29 cellular contexts compared by ENCODE assay signal in genomic region chr4:107215222-107215621, GRCh38.
"Had no signal": no experiment of that assay in that cellular context is flagged by ENCODE, and none has a peak within 500 bp of the region (broad histone marks: within the 10 kb centered on the region; RNA-seq: fewer than 3 reads in every experiment).

No MANE protein-coding gene starts in this region.

- FAIRE-seq: colon, endometrium, endothelial cell of umbilical vein, frontal cortex had no signal

- H3K9me3 ChIP-seq: colonic mucosa, esophagus muscularis mucosa, esophagus squamous epithelium, gastrocnemius medialis, gastroesophageal sphincter, heart left ventricle, heart right ventricle had no signal

- H3K27me3 Mint-ChIP-seq: dendritic cell treated with granulocyte-macrophage colony-stimulating factor and Interleukin-4, amounts not matched to agents 40 ng/mL and 50 ng/mL, for 4 days; effector memory CD8-positive, alpha-beta T cell had no signal

- H3K27ac Mint-ChIP-seq: dendritic cell treated with granulocyte-macrophage colony-stimulating factor and Interleukin-4, amounts not matched to agents 40 ng/mL and 50 ng/mL, for 4 days; effector memory CD8-positive, alpha-beta T cell; endodermal cell had no signal

- H3K27ac ChIP-seq: colonic mucosa, coronary artery, dorsolateral prefrontal cortex, epithelial cell of prostate, esophagus muscularis mucosa, esophagus squamous epithelium, foreskin keratinocyte, gastrocnemius medialis, gastroesophageal sphincter, heart left ventricle, heart right ventricle had no signal

- DNase-seq: colonic mucosa; cortex of kidney; dermis blood vessel endothelial cell; dorsolateral prefrontal cortex; effector CD4-positive, alpha-beta T cell; effector CD8-positive, alpha-beta T cell; effector memory CD4-positive, alpha-beta T cell; effector memory CD8-positive, alpha-beta T cell; endodermal cell; erythroblast; esophagus squamous epithelium; foreskin fibroblast; foreskin keratinocyte; foreskin melanocyte; gastrocnemius medialis; glutamatergic neuron; head of caudate nucleus; heart left ventricle; heart right ventricle had no signal

- H3K36me3 ChIP-seq: colonic mucosa, esophagus muscularis mucosa, esophagus squamous epithelium, gastrocnemius medialis, gastroesophageal sphincter, heart left ventricle, heart right ventricle had no signal

- H3K27me3 ChIP-seq: colonic mucosa, dorsolateral prefrontal cortex, esophagus muscularis mucosa, esophagus squamous epithelium, foreskin keratinocyte, gastrocnemius medialis, gastroesophageal sphincter, heart left ventricle, heart right ventricle had no signal

- H3K4me1 ChIP-seq: colonic mucosa, esophagus muscularis mucosa, foreskin keratinocyte, gastrocnemius medialis, gastroesophageal sphincter, heart left ventricle, heart right ventricle had no signal

- H3K4me3 Mint-ChIP-seq: dendritic cell treated with granulocyte-macrophage colony-stimulating factor and Interleukin-4, amounts not matched to agents 40 ng/mL and 50 ng/mL, for 4 days; effector memory CD8-positive, alpha-beta T cell; endodermal cell had no signal

- ATAC-seq: effector memory CD8-positive, alpha-beta T cell; esophagus mucosa; foreskin keratinocyte; gastrocnemius medialis; gastroesophageal sphincter; heart left ventricle; heart right ventricle had no signal

- H3K4me3 ChIP-seq: colonic mucosa, coronary artery, dorsolateral prefrontal cortex, esophagus muscularis mucosa, esophagus squamous epithelium, gastrocnemius medialis, gastroesophageal sphincter, heart left ventricle, heart right ventricle had no signal

- H3K9me3 Mint-ChIP-seq: dendritic cell treated with granulocyte-macrophage colony-stimulating factor and Interleukin-4, amounts not matched to agents 40 ng/mL and 50 ng/mL, for 4 days; endodermal cell had no signal
